ENCODE assay signal across 1 cellular context in genomic region chr3:193710286-193711164, GRCh38.
A peak's percentile ranks its signal among the peaks of the same experiment; 100 is the strongest.
TF ChIP-seq lines count a peak whose summit lies in the region.

No MANE protein-coding gene starts in this region.

TF ChIP-seq in H1, 55 proteins besides CTCF, POLR2A, EP300 and RAD21 (continued from another document):
- TF ChIP-seq CHD7 (IDR thresholded peaks at IDR 0.05; ENCODE audit: insufficient replicate concordance, low read length) (peak; percentile 38), SP1 (IDR thresholded peaks at IDR 0.05; ENCODE audit: low read depth, low read length) (no peak)
